In the genomic region with DNA sequence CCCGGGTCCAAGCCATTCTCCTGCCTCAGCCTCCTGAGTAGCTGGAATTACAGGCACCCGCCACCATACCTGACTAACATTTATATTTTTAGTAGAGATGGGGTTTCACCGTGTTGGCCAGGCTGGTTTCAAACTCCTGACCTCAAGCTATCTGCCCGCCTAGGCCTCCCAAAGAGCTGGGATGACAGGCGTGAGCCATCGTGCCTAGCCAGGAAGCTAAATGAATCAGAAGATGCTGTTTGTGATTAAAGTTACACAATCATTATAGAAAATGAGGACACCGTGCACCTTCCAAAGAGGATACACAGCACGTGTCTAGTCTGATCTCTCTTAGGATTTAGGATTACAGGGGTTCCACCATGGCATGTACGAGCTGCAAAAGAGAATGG, we compare ENCODE assay signal across 14 cellular contexts.
DNase-seq lines count a peak whose midpoint lies in the region; TF ChIP-seq lines count a peak whose summit lies in the region.
"Had no signal": no experiment of that assay in that cellular context is flagged by ENCODE, and none has a peak within 500 bp of the region (broad histone marks: within the 10 kb centered on the region; RNA-seq: fewer than 3 reads in every experiment).

No MANE protein-coding gene starts in this region.

- TF ChIP-seq RAD21 in neural cell (conservative IDR thresholded peaks at IDR 0.05): no peak

- no peak overlapping the region for H3K4me3 Mint-ChIP-seq in activated T-cell treated with anti-CD3 and anti-CD28 coated beads, Interleukin-2, amount 50 U/mL, for 24 hours
- H3K4me3 Mint-ChIP-seq: activated naive CD8-positive, alpha-beta T cell treated with anti-CD3 and anti-CD28 coated beads, Interleukin-2, amount 10 ng/mL, durations not matched to agents 7 days and 5 days had no signal

- peaks cover 66% of the 10 kb centered on the region for H3K36me3 Mint-ChIP-seq in activated T-cell treated with anti-CD3 and anti-CD28 coated beads, Interleukin-2, amount 50 U/mL, for 24 hours (ENCODE audit: low read depth)

- H3K27me3 ChIP-seq in esophagus (ENCODE audit: control insufficient read depth in 1 of 2, insufficient read depth in 2 of 2, low read length in 2 of 2): no peaks in the 10 kb centered on the region
- H3K27me3 ChIP-seq in neural cell (ENCODE audit: insufficient read depth, low read depth, low read length): no peaks in the 10 kb centered on the region

- no peaks in the 10 kb centered on the region for H3K9me3 Mint-ChIP-seq in activated T-cell treated with anti-CD3 and anti-CD28 coated beads, Interleukin-2, amount 50 U/mL, for 24 hours
- H3K9me3 Mint-ChIP-seq: activated naive CD8-positive, alpha-beta T cell treated with anti-CD3 and anti-CD28 coated beads, Interleukin-2, amount 10 ng/mL, durations not matched to agents 7 days and 5 days had no signal

- no peak overlapping the region for H2AFZ ChIP-seq in neural cell (ENCODE audit: low read depth, low read length)

- H3K27ac ChIP-seq in esophagus (ENCODE audit: low read depth in 2 of 2, low read length in 1 of 2): peak overlapping the region; percentile 49 to 89
- H3K27ac ChIP-seq in neural cell (ENCODE audit: low read length): peak overlapping the region; percentile 56
- H3K27ac ChIP-seq: coronary artery, SK-N-MC had no signal

- H3K36me3 ChIP-seq in esophagus (ENCODE audit: control insufficient read depth in 2 of 2, insufficient read depth in 2 of 2, low read length in 1 of 2) (peaks cover 2 to 3% of the 10 kb centered on the region in 2 donors), neural cell (ENCODE audit: insufficient read depth, low read length) (no peaks in the 10 kb centered on the region)

- H3K9me3 ChIP-seq in esophagus (ENCODE audit: control insufficient read depth in 2 of 2, insufficient read depth in 1 of 2, low read depth in 1 of 2, low read length in 1 of 2): no peaks in the 10 kb centered on the region
- H3K9me3 ChIP-seq in neural cell (ENCODE audit: low read length): no peaks in the 10 kb centered on the region

- H3K79me2 ChIP-seq in neural cell (replicated peaks; ENCODE audit: insufficient read depth, low read length): no peaks in the 10 kb centered on the region

- WGBS in esophagus, 2 donors: 58 to 65% methylated on average over 9 of the region's 9 CpGs

- no peaks in the 10 kb centered on the region for H3K9me2 ChIP-seq in neural cell (ENCODE audit: insufficient read depth, low read length)

- H3K4me3 ChIP-seq in AG09309 (ENCODE audit: control insufficient read depth, low read depth, low read length) (no peak overlapping the region), esophagus (ENCODE audit: low read depth in 1 of 2, low read length in 2 of 2) (peak overlapping the region in 1 of 2 donors; percentile 5), neural cell (ENCODE audit: low read length) (peak overlapping the region; percentile 47)
- H3K4me3 ChIP-seq: coronary artery, SK-N-MC had no signal

- peak overlapping the region; percentile 53 for H3K9ac ChIP-seq in neural cell (ENCODE audit: low read length)

- no peak for TF ChIP-seq EP300 in neural cell (conservative IDR thresholded peaks at IDR 0.05; ENCODE audit: poor library complexity, severe bottlenecking)

- DNase-seq in AG09309 (ENCODE audit: low read depth): peak; percentile 20
- peak; percentile 50 for DNase-seq in M059J (ENCODE audit: low read depth)
- no peak for DNase-seq in stimulated activated naive CD4-positive, alpha-beta T cell treated with Interleukin-2 at 50 U/mL for 16 hours (lab: John Stamatoyannopoulos, UW)
- no peak for DNase-seq in GM10266 (ENCODE audit: extremely low spot score)
- DNase-seq in HEK293T (ENCODE audit: extremely low spot score): no peak
- DNase-seq in activated T-cell treated with anti-CD3 and anti-CD28 coated beads, Interleukin-2, amount 50 U/mL, for 24 hours: no peak
- DNase-seq: ACHN; activated naive CD8-positive, alpha-beta T cell treated with anti-CD3 and anti-CD28 coated beads, Interleukin-2, amount 10 ng/mL, durations not matched to agents 7 days and 5 days; HCEC 1CT; MV-4-11 had no signal

- TF ChIP-seq CTCF in AG09309 (IDR thresholded peaks at IDR 0.05; ENCODE audit: control insufficient read depth, insufficient read depth, low read depth, low read length, missing control alignments): no peak
- TF ChIP-seq CTCF in neural cell (IDR thresholded peaks at IDR 0.05; ENCODE audit: poor library complexity, severe bottlenecking): no peak
- no peak for TF ChIP-seq CTCF in GM10266 (IDR thresholded peaks at IDR 0.05; ENCODE audit: control insufficient read depth, insufficient read depth, low read depth, missing control alignments)

- peaks cover 4 to 6% of the 10 kb centered on the region in 2 donors for H3K4me1 ChIP-seq in esophagus (ENCODE audit: control insufficient read depth in 2 of 2, insufficient read depth in 2 of 2, low read length in 1 of 2)

- no peaks in the 10 kb centered on the region for H3K4me1 Mint-ChIP-seq in activated T-cell treated with anti-CD3 and anti-CD28 coated beads, Interleukin-2, amount 50 U/mL, for 24 hours (ENCODE audit: low read depth)
- H3K4me1 Mint-ChIP-seq: activated naive CD8-positive, alpha-beta T cell treated with anti-CD3 and anti-CD28 coated beads, Interleukin-2, amount 10 ng/mL, durations not matched to agents 7 days and 5 days had no signal

- POLR2A ChIA-PET in HEK293T (lab: Yijun Ruan, JAX): no interaction called here

- H4K20me1 ChIP-seq in neural cell (ENCODE audit: insufficient read depth): no peaks in the 10 kb centered on the region

- H3F3A ChIP-seq in neural cell (ENCODE audit: insufficient read depth, low read length, poor library complexity, severe bottlenecking): no peaks in the 10 kb centered on the region

- no peak overlapping the region for H3K4me2 ChIP-seq in neural cell (ENCODE audit: low read length)

- H3K27ac Mint-ChIP-seq in activated T-cell treated with anti-CD3 and anti-CD28 coated beads, Interleukin-2, amount 50 U/mL, for 24 hours: no peak overlapping the region
- H3K27ac Mint-ChIP-seq: activated naive CD8-positive, alpha-beta T cell treated with anti-CD3 and anti-CD28 coated beads, Interleukin-2, amount 10 ng/mL, durations not matched to agents 7 days and 5 days had no signal

- CTCF ChIA-PET in HEK293T (lab: Yijun Ruan, JAX): no interaction called here

- H3K27me3 Mint-ChIP-seq in activated T-cell treated with anti-CD3 and anti-CD28 coated beads, Interleukin-2, amount 50 U/mL, for 24 hours: no peaks in the 10 kb centered on the region
- H3K27me3 Mint-ChIP-seq: activated naive CD8-positive, alpha-beta T cell treated with anti-CD3 and anti-CD28 coated beads, Interleukin-2, amount 10 ng/mL, durations not matched to agents 7 days and 5 days had no signal

TF ChIP-seq in neural cell, 6 proteins besides CTCF, POLR2A, EP300 and RAD21 (continues in another document):
- TF ChIP-seq TAF1 (IDR thresholded peaks at IDR 0.05; ENCODE audit: low read depth): no peak
- TF ChIP-seq SMC3 (conservative IDR thresholded peaks at IDR 0.05; ENCODE audit: poor library complexity): no peak
- no peak for TF ChIP-seq MXI1 (conservative IDR thresholded peaks at IDR 0.05; ENCODE audit: poor library complexity, severe bottlenecking)
- TF ChIP-seq EZH2 (IDR thresholded peaks at IDR 0.05; ENCODE audit: borderline replicate concordance, insufficient read depth, low read length, poor library complexity, severe bottlenecking): no peak

TF ChIP-seq in HEK293T, 16 proteins besides CTCF, POLR2A, EP300 and RAD21:
- no peak for TF ChIP-seq ELF4 (IDR thresholded peaks at IDR 0.05)
- TF ChIP-seq FOXA1 (IDR thresholded peaks at IDR 0.05): no peak
- no peak for TF ChIP-seq FOXK2 (IDR thresholded peaks at IDR 0.05)
- TF ChIP-seq ZNF384 (IDR thresholded peaks at IDR 0.05): no peak
- TF ChIP-seq HDGF (IDR thresholded peaks at IDR 0.05; ENCODE audit: borderline replicate concordance): no peak
- no peak for TF ChIP-seq SUZ12 (IDR thresholded peaks at IDR 0.05)
- TF ChIP-seq L3MBTL2 (conservative IDR thresholded peaks at IDR 0.05): no peak
- no peak for TF ChIP-seq ARNT (IDR thresholded peaks at IDR 0.05)
- TF ChIP-seq LEF1 (IDR thresholded peaks at IDR 0.05; ENCODE audit: borderline replicate concordance): no peak

Comparison
In these comparisons a context has a peak if more than half of its experiments do, and no peak if none do; other contexts are left out.
1. DNase-seq: peak in AG09309 (single experiment) and M059J (single experiment); none in stimulated activated naive CD4-positive, alpha-beta T cell treated with Interleukin-2 at 50 U/mL for 16 hours (single experiment), GM10266 (single experiment), HEK293T (single experiment) and activated T-cell treated with anti-CD3 and anti-CD28 coated beads, Interleukin-2, amount 50 U/mL, for 24 hours (single experiment).